Comparison of ENCODE assay signal across 16 cellular contexts in the genomic region with DNA sequence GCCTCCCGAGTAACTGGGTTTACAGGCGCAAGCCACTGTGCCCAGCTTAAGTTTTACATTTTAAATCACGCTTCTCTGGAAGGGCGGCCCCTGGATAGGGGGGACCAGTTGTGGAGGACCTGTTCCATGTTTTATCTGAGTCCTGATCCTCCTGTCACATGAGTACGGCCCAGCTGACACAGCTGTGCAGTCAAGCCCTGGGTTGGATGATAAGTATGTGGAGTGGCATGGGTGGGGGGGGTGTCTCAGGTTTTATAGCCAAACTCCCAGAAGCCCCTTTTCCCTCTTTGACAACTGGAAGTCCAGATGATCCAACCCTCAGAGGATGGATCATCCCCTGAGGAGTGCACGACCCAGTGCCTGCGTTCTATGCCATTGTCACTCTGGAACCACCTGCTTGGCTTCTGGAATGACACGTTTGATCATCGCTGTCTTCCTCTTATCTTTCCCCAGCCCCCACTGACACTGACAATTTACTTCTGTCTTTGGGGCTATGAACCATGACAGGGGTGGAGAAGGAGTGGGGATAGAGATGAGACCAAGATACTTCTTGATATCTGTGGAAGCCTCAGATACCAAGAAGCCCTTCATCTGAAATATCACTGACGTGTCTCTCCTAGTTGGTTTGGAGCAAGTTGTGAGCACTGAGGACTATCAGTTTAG.
DNase-seq lines count a peak whose midpoint lies in the region; ATAC-seq and FAIRE-seq lines count a peak whose summit lies in the region.
"Had no signal": no experiment of that assay in that cellular context is flagged by ENCODE, and none has a peak within 500 bp of the region (broad histone marks: within the 10 kb centered on the region; RNA-seq: fewer than 3 reads in every experiment).

No MANE protein-coding gene starts in this region.

- intact Hi-C loops in Right ventricle myocardium inferior (cut with DNase I) (loop anchor here (10.0 kb wide), 1 partner anchor 217 kb away; no protein-coding TSS in a partner anchor), cardiac septum (cut with DNase I) (loop anchor here (10.0 kb wide), 1 partner anchor 227 kb away; no protein-coding TSS in a partner anchor)

- peak; percentile 31 for DNase-seq in Right ventricle myocardium inferior (ENCODE audit: missing footprints)
- DNase-seq in cardiac septum (ENCODE audit: low spot score), result no peak
- peak; percentile 32 for DNase-seq in OCI-M1 (lab: John Stamatoyannopoulos, UW)
- DNase-seq in left kidney (ENCODE audit: low read depth, low spot score), result peak; percentile 71
- no peak for DNase-seq in urothelium cell line (ENCODE audit: low spot score)
- DNase-seq in middle frontal gyrus (ENCODE audit: extremely low spot score, low spot score), result no peak
- no peak for DNase-seq in NCI-H748 (lab: John Stamatoyannopoulos, UW; ENCODE audit: unreplicated experiment)
- DNase-seq: activated CD4-positive, alpha-beta T cell treated with anti-CD3 and anti-CD28 coated beads, Interleukin-2, amount 50 U/mL, for 1 hour; cerebellar nuclear complex; DMS79 treated with DMSO at 0.1 percent for 48 hours; NCI-H146; NCI-H510A; occipital lobe; T-cell had no signal

- ATAC-seq in Right ventricle myocardium inferior (no peak), GM18867 (IDR thresholded peaks at IDR 0.05; ENCODE audit: unreplicated experiment) (no peak)
- ATAC-seq: T-cell had no signal

- FAIRE-seq in urothelium cell line (lab: Jason Lieb, UNC), result peak; percentile 82
- FAIRE-seq: GM12892 had no signal

Comparison
In these comparisons a context has a peak if more than half of its experiments do, and no peak if none do; other contexts are left out.
1. DNase-seq: peak in Right ventricle myocardium inferior (single experiment), OCI-M1 (single experiment) and left kidney (single experiment); none in cardiac septum (single experiment), urothelium cell line (single experiment), middle frontal gyrus (single experiment) and NCI-H748 (single experiment).